7 cellular contexts compared by ENCODE assay signal in the genomic region with DNA sequence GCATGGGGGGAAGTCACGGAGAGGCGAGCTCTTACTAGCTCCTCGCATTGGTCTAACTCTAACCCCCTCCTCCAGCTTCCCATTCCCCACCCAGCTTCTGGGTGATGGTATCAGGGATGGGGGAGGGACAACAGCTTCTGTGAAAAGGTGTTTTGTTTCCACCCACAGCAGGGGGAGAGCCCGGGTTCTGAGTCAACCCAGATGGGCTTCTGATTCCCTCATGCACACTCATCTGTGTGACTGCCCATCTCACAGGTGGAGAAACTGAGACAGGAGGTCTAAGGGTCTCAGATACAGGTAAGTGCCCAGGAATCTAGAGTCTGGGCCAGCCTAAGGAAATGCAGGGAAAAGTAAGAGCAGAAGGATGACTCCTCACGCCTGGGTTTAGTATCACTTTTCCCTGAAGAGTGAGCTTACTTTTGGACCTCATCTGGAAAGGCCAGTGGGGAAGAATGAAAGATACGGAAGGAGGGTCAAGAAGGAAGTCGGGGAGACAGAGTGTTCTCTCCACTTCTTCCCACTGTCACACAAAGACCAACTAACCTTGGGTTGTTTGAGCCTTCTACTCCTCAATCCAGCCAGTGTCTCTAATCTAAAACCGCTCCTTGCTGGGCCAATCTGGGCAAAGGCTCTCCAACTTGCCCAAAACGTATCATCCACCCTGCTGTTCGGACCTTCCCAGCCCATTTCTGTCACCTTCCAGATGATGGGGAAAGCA. TPM values are rescaled to one million over a fixed set of nuclear protein-coding genes. Genes with fewer than 3 reads are reported as not detected.
A peak's percentile ranks its signal among the peaks of the same experiment; 100 is the strongest.
DNase-seq lines count a peak whose midpoint lies in the region; ATAC-seq and TF ChIP-seq lines count a peak whose summit lies in the region.
"Had no signal": no experiment of that assay in that cellular context is flagged by ENCODE, and none has a peak within 500 bp of the region (broad histone marks: within the 10 kb centered on the region; RNA-seq: fewer than 3 reads in every experiment).

No MANE protein-coding gene starts in this region.

- H4K20me1 ChIP-seq in HCT116 (ENCODE audit: insufficient read depth): no peaks in the 10 kb centered on the region

- peaks cover 33% of the 10 kb centered on the region; the same call in 1 of the 2 replicates for H3K79me2 ChIP-seq in HCT116 (ENCODE audit: insufficient read depth, low read length)
- H3K79me2 ChIP-seq in parathyroid adenoma: peaks cover 8% of the 10 kb centered on the region

- H3K4me3 ChIP-seq in HCT116 (replicated peaks in 1 of 2; ENCODE audit: low read depth in 1 of 2, low read length in 2 of 2) (no peak overlapping the region), colonic mucosa (peak overlapping the region; percentile 93), parathyroid adenoma (ENCODE audit: low read depth, low read length) (no peak overlapping the region)

- peaks cover 34 to 71% of the 10 kb centered on the region in 2 experiments for H3K4me1 ChIP-seq in HCT116 (ENCODE audit: control insufficient read depth in 1 of 2, insufficient read depth in 2 of 2, low read length in 2 of 2)
- peaks cover 24% of the 10 kb centered on the region for H3K4me1 ChIP-seq in colonic mucosa
- peaks cover 22% of the 10 kb centered on the region for H3K4me1 ChIP-seq in parathyroid adenoma

- TF ChIP-seq RAD21 in HCT116 (IDR thresholded peaks at IDR 0.05; ENCODE audit: low read depth): no peak

- POLR2A ChIA-PET in HCT116 (lab: Charles Lee): interaction anchor here (0.6 to 1.0 kb wide), 4 partner anchors 9 to 151 kb away, joined by 3 to 6 read pairs (median 4); partner anchors contain the start of genes RPA1 and SMYD4

- RAD21 ChIA-PET in HCT116 (lab: Charles Lee; ENCODE audit: low non-redundant PET in 1 of 2, low total read pairs in 2 of 2, uncharacterized antibody in 2 of 2, unreplicated experiment in 2 of 2): interaction anchor here in 1 of 2 experiments (0.7 to 1.2 kb wide), 2 partner anchors 64 to 70 kb away, joined by 3 to 4 read pairs; no protein-coding TSS in a partner anchor

- H3K9me3 ChIP-seq in HCT116 (ENCODE audit: control insufficient read depth in 1 of 2, insufficient read depth in 1 of 2, low read depth in 1 of 2, low read length in 2 of 2): no peaks in the 10 kb centered on the region
- no peaks in the 10 kb centered on the region for H3K9me3 ChIP-seq in colonic mucosa
- H3K9me3 ChIP-seq in parathyroid adenoma (ENCODE audit: control insufficient read depth, low read length): no peaks in the 10 kb centered on the region

- BruUV-seq in HCT116 (replicated peaks; lab: Mats Ljungman, UMichigan): TSS peak; percentile 46

- H3K36me3 ChIP-seq in HCT116 (ENCODE audit: control insufficient read depth in 1 of 2, insufficient read depth in 2 of 2, low read length in 2 of 2) (peaks cover 0 to 20% of the 10 kb centered on the region in 2 experiments; a peak in 1 of 4 replicates), colonic mucosa (no peaks in the 10 kb centered on the region), parathyroid adenoma (ENCODE audit: control insufficient read depth, insufficient read depth, low read length) (no peaks in the 10 kb centered on the region)

- H3K27ac ChIP-seq in HCT116 (ENCODE audit: low read depth, low read length) (peak overlapping the region; percentile 91), colonic mucosa (peak overlapping the region; percentile 98), parathyroid adenoma (peak overlapping the region; percentile 94)

- H2AFZ ChIP-seq in HCT116 (ENCODE audit: low read depth, low read length, poor library complexity, severe bottlenecking) (no peak overlapping the region), parathyroid adenoma (no peak overlapping the region)

- peak overlapping the region; percentile 86 for H3K4me2 ChIP-seq in HCT116 (ENCODE audit: low read length)
- H3K4me2 ChIP-seq in parathyroid adenoma (ENCODE audit: low read length): peak overlapping the region; percentile 99

- no peak for TF ChIP-seq POLR2A in HCT116 (IDR thresholded peaks at IDR 0.05; ENCODE audit: borderline replicate concordance, extremely low read depth, insufficient read depth, insufficient read length)

- DNase-seq in HCT116 (ENCODE audit: low read depth, low spot score) (no peak), colonic mucosa (no peak), HCEC 1CT (no peak)
- DNase-seq in activated CD4-positive, CD25-positive, alpha-beta regulatory T cell (lab: John Stamatoyannopoulos, UW): no peak
- DNase-seq: GDM1 had no signal

- intact Hi-C loops in HCT116 (cut with micrococcal nuclease) (loop anchor here (10.0 kb wide), 1 partner anchor 691 kb away; the partner anchor contains the start of gene MNT), colonic mucosa (cut with DNase I) (loop anchor here (5.0 kb wide), 1 partner anchor 36 kb away; no protein-coding TSS in a partner anchor)

- TF ChIP-seq CTCF in HCT116 (IDR thresholded peaks at IDR 0.05 in 2 of 3, conservative IDR thresholded peaks at IDR 0.05 in 1 of 3; ENCODE audit: borderline replicate concordance in 1 of 3, insufficient read depth in 1 of 3, low read depth in 2 of 3, low read length in 2 of 3) (no peak), colonic mucosa (IDR thresholded peaks at IDR 0.05) (no peak), parathyroid adenoma (IDR thresholded peaks at IDR 0.05) (no peak)

- H3K27me3 ChIP-seq in HCT116 (ENCODE audit: insufficient read depth, low read length): no peaks in the 10 kb centered on the region
- H3K27me3 ChIP-seq in colonic mucosa: no peaks in the 10 kb centered on the region
- no peaks in the 10 kb centered on the region for H3K27me3 ChIP-seq in parathyroid adenoma (ENCODE audit: control insufficient read depth, insufficient read depth, low read length)

- H3K9me2 ChIP-seq in HCT116 (ENCODE audit: insufficient read depth): no peaks in the 10 kb centered on the region

- H3K9ac ChIP-seq in HCT116 (ENCODE audit: low read length) (peak overlapping the region; percentile 86; the same call in 1 of the 2 replicates), colonic mucosa (ENCODE audit: low read depth in 2 of 2, low read length in 2 of 2) (peak overlapping the region; percentile 70 to 94), parathyroid adenoma (no peak overlapping the region)

- CTCF ChIA-PET in HCT116 (lab: Charles Lee): interaction anchor here (0.8 to 2.1 kb wide), 8 partner anchors 17 to 312 kb away, joined by 3 to 12 read pairs (median 3); partner anchors contain the start of gene RTN4RL1

- ATAC-seq in HCT116 (no peak), HG02623 (IDR thresholded peaks at IDR 0.05; ENCODE audit: unreplicated experiment) (no peak)

TF ChIP-seq in HCT116, 20 proteins besides CTCF, POLR2A, EP300 and RAD21 (continues in another document):
- TF ChIP-seq EZH2 (IDR thresholded peaks at IDR 0.05) (no peak), FOSL1 (IDR thresholded peaks at IDR 0.05; ENCODE audit: low read depth) (no peak), ATF3 (IDR thresholded peaks at IDR 0.05) (no peak), EZH2phosphoT487 (IDR thresholded peaks at IDR 0.05; ENCODE audit: borderline replicate concordance) (no peak), SRF (IDR thresholded peaks at IDR 0.05; ENCODE audit: low read depth) (no peak), ZNF274 (IDR thresholded peaks at IDR 0.05; ENCODE audit: low read depth, low read length) (no peak), EGR1 (IDR thresholded peaks at IDR 0.05; ENCODE audit: low read depth) (no peak), TCF7L2 (IDR thresholded peaks at IDR 0.05; ENCODE audit: borderline replicate concordance, extremely low read depth, insufficient read depth, insufficient read length) (no peak), CBX3 (IDR thresholded peaks at IDR 0.05; ENCODE audit: low read depth) (no peak), JUND (IDR thresholded peaks at IDR 0.05) (no peak), ZBTB33 (IDR thresholded peaks at IDR 0.05; ENCODE audit: extremely low read depth, insufficient replicate concordance, low read length) (no peak)
- TF ChIP-seq, protein P1, sequence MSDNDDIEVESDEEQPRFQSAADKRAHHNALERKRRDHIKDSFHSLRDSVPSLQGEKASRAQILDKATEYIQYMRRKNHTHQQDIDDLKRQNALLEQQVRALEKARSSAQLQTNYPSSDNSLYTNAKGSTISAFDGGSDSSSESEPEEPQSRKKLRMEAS (IDR thresholded peaks at IDR 0.05): no peak

RNA-seq across cellular contexts. Expression of gene TLCD2, which starts 3.1 kb away (rescaled TPM):
- total RNA-seq in HCT116 (2021; ENCODE audit: unreplicated experiment) (1.8 TPM), colonic mucosa (10 to 100 TPM; 30.2 to 32.6 TPM)
- polyA plus RNA-seq in HCT116 (2012): 1.5 and 1.9 TPM in 2 replicates

RNA-seq across cellular contexts. Expression of gene WDR81, which starts 11.2 kb away (rescaled TPM):
- total RNA-seq in HCT116 (2021; ENCODE audit: unreplicated experiment) (17.3 TPM), colonic mucosa (10 to 100 TPM in 1 of 2 donors, 1 to 10 TPM in 1; 9.2 to 16.0 TPM)
- 10.1 and 10.8 TPM in 2 replicates for polyA plus RNA-seq in HCT116 (2012)

RNA-seq across cellular contexts. Expression of gene PRPF8, which starts 28.7 kb away (rescaled TPM):
- total RNA-seq in HCT116 (2021; ENCODE audit: unreplicated experiment) (386 TPM), colonic mucosa (100 to 1,000 TPM; 172 to 292 TPM)
- polyA plus RNA-seq in HCT116 (2012): 284 and 382 TPM in 2 replicates

RNA-seq across cellular contexts. Expression of gene SERPINF2, which starts 29.4 kb away (rescaled TPM):
- 2.5 TPM for total RNA-seq in HCT116 (2021; ENCODE audit: unreplicated experiment)
- polyA plus RNA-seq in HCT116 (2012): 4.5 and 5.1 TPM in 2 replicates
- 1 to 10 TPM; 1.0 to 1.7 TPM for total RNA-seq in colonic mucosa

RNA-seq across cellular contexts. Expression of gene SERPINF1, which starts 48.5 kb away (rescaled TPM):
- total RNA-seq in HCT116 (2021; ENCODE audit: unreplicated experiment) (2.7 TPM), colonic mucosa (10 to 100 TPM; 13.3 to 39.7 TPM)
- polyA plus RNA-seq in HCT116 (2012): 0.82 and 1.9 TPM in 2 replicates

Comparison
In these comparisons a context has a peak if more than half of its experiments do, and no peak if none do; other contexts are left out.
1. RNA of gene TLCD2, which starts 3.1 kb away (total RNA-seq): 30.2 to 32.6 TPM in colonic mucosa; 1.8 TPM in HCT116 (single experiment); every median in the first group is over 10 times any median in the second.
2. Peak in every context shown above with its lines, with median percentiles within 50 percentile points of each other: H3K27ac ChIP-seq.